In the genomic region with DNA sequence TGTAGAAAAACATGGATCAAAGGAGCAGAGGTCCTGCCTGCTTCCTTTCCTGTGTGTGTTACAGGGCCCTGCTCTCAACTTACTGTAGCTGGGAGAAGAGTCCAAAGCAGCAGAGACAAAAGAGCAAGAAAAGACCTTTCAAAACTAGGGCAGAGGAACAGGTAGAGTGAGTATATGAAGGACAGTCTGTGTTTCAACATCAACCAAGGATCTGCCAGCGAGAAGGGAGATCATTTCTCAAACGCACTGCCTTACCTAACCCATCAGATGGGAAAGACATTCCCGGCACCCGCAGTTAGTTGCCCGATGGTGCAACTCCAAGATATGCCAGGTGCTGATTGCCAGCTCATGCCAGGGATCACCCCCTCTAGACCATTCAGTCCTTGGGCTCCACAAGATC, we compare ENCODE assay signal across 26 cellular contexts.
"Had no signal": no experiment of that assay in that cellular context is flagged by ENCODE, and none has a peak within 500 bp of the region (broad histone marks: within the 10 kb centered on the region; RNA-seq: fewer than 3 reads in every experiment).

No MANE protein-coding gene starts in this region.

- ATAC-seq: foreskin keratinocyte; gastroesophageal sphincter; heart left ventricle; left lobe of liver; naive thymus-derived CD4-positive, alpha-beta T cell; psoas muscle; right cardiac atrium; stimulated activated memory B cell treated with anti-CD40 and anti-IgM and Interleukin-4, amounts not matched to agents 10 μg/mL and 1 μg/mL and 100 μg/mL, for 72 hours; stimulated activated naive CD8-positive, alpha-beta T cell treated with anti-CD3 and anti-CD28 coated beads, Interleukin-15, Interleukin-2, amounts not matched to agents 100 U/mL and 50 U/mL, for 24 hours had no signal

- H2AFZ ChIP-seq: hepatocyte had no signal

- H3K36me3 ChIP-seq: colonic mucosa, gastroesophageal sphincter, heart left ventricle, sigmoid colon, transverse colon, vagina had no signal

- H3K9me3 ChIP-seq: colonic mucosa, gastroesophageal sphincter, heart left ventricle, psoas muscle, sigmoid colon, transverse colon, vagina had no signal

- FAIRE-seq: endothelial cell of umbilical vein, kidney had no signal

- H3K27ac Mint-ChIP-seq: dendritic cell treated with granulocyte-macrophage colony-stimulating factor and Interleukin-4, amounts not matched to agents 40 ng/mL and 50 ng/mL, for 4 days; naive thymus-derived CD4-positive, alpha-beta T cell; nephron; stimulated activated memory B cell treated with anti-CD40 and anti-IgM and Interleukin-4, amounts not matched to agents 10 μg/mL and 1 μg/mL and 100 μg/mL, for 72 hours had no signal

- H3K4me1 Mint-ChIP-seq: nephron had no signal

- H3K27me3 ChIP-seq: colonic mucosa, foreskin keratinocyte, gastroesophageal sphincter, heart left ventricle, hepatocyte, sigmoid colon, transverse colon, vagina had no signal

- H3K4me3 ChIP-seq: colonic mucosa, gastroesophageal sphincter, heart left ventricle, hepatocyte, lung, psoas muscle, sigmoid colon, transverse colon, vagina had no signal

- DNase-seq: colonic mucosa; effector memory CD4-positive, alpha-beta T cell; erythroblast; foreskin keratinocyte; heart left ventricle; kidney; mesenchymal stem cell; midbrain; naive thymus-derived CD4-positive, alpha-beta T cell; nucleus accumbens; psoas muscle; right cardiac atrium; sigmoid colon; stimulated activated CD4-positive, alpha-beta T cell treated with anti-CD3 and anti-CD28 coated beads, Interleukin-4, amount 100 ng/mL, for 24 hours; stimulated activated naive CD8-positive, alpha-beta T cell treated with anti-CD3 and anti-CD28 coated beads, Interleukin-15, Interleukin-2, amounts not matched to agents 100 U/mL and 50 U/mL, for 24 hours; substantia nigra; transverse colon had no signal

- H3K27ac ChIP-seq: colonic mucosa, foreskin keratinocyte, gastroesophageal sphincter, heart left ventricle, hepatocyte, psoas muscle, sigmoid colon, transverse colon, vagina had no signal

- H3K4me2 ChIP-seq: hepatocyte had no signal

- H3K4me3 Mint-ChIP-seq: dendritic cell treated with granulocyte-macrophage colony-stimulating factor and Interleukin-4, amounts not matched to agents 40 ng/mL and 50 ng/mL, for 4 days; nephron; stimulated activated memory B cell treated with anti-CD40 and anti-IgM and Interleukin-4, amounts not matched to agents 10 μg/mL and 1 μg/mL and 100 μg/mL, for 72 hours had no signal

- H3K4me1 ChIP-seq: colonic mucosa, gastroesophageal sphincter, sigmoid colon had no signal

- H3K9me3 Mint-ChIP-seq: nephron had no signal
